20 cellular contexts compared by ENCODE assay signal in the genomic region with DNA sequence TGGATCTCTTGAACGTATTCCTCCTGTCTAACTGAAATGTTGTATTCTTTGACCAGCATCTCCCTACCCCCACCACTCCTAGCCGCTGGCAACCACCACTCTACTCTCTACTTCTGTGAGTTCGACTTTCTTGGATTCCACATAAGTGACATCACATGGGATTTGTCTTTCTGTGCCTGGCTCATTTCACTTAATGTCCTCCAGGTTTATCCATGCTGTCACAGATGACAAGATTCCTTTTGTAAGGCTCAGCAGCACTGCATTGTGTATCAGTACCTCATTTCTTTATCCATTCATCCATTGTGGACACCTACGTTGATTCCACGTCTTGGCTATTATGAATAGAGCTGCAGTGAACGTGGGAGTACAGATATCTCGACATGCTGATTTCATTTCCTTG.
"Had no signal": no experiment of that assay in that cellular context is flagged by ENCODE, and none has a peak within 500 bp of the region (broad histone marks: within the 10 kb centered on the region; RNA-seq: fewer than 3 reads in every experiment).

No MANE protein-coding gene starts in this region.

- H3K9me3 ChIP-seq: gastroesophageal sphincter, left lung, right atrium auricular region, upper lobe of left lung had no signal

- H3K4me3 Mint-ChIP-seq: activated CD4-positive, alpha-beta T cell treated with anti-CD3 and anti-CD28 coated beads, Interleukin-2, amount 10 ng/mL, durations not matched to agents 7 days and 5 days; activated naive CD8-positive, alpha-beta T cell treated with anti-CD3 and anti-CD28 coated beads, Interleukin-2, amount 10 ng/mL, durations not matched to agents 7 days and 5 days; naive thymus-derived CD4-positive, alpha-beta T cell had no signal

- H3K27me3 Mint-ChIP-seq: activated CD4-positive, alpha-beta T cell treated with anti-CD3 and anti-CD28 coated beads, Interleukin-2, amount 10 ng/mL, durations not matched to agents 7 days and 5 days; activated naive CD8-positive, alpha-beta T cell treated with anti-CD3 and anti-CD28 coated beads, Interleukin-2, amount 10 ng/mL, durations not matched to agents 7 days and 5 days; naive thymus-derived CD4-positive, alpha-beta T cell; progenitor cell of endocrine pancreas had no signal

- H3K27ac ChIP-seq: gastroesophageal sphincter, right atrium auricular region, skin epidermis had no signal

- H3K9me3 Mint-ChIP-seq: activated CD4-positive, alpha-beta T cell treated with anti-CD3 and anti-CD28 coated beads, Interleukin-2, amount 10 ng/mL, durations not matched to agents 7 days and 5 days; activated naive CD8-positive, alpha-beta T cell treated with anti-CD3 and anti-CD28 coated beads, Interleukin-2, amount 10 ng/mL, durations not matched to agents 7 days and 5 days; naive thymus-derived CD4-positive, alpha-beta T cell had no signal

- FAIRE-seq: bronchial epithelial cell, islet of Langerhans had no signal

- H3K27me3 ChIP-seq: gastroesophageal sphincter, left lung, right atrium auricular region, upper lobe of left lung had no signal

- H3K27ac Mint-ChIP-seq: activated CD4-positive, alpha-beta T cell treated with anti-CD3 and anti-CD28 coated beads, Interleukin-2, amount 10 ng/mL, durations not matched to agents 7 days and 5 days; activated naive CD8-positive, alpha-beta T cell treated with anti-CD3 and anti-CD28 coated beads, Interleukin-2, amount 10 ng/mL, durations not matched to agents 7 days and 5 days; progenitor cell of endocrine pancreas had no signal

- H3K4me3 ChIP-seq: gastroesophageal sphincter, left lung, right atrium auricular region, skin epidermis, upper lobe of left lung had no signal

- DNase-seq: activated CD4-positive, alpha-beta T cell treated with anti-CD3 and anti-CD28 coated beads, Interleukin-2, amount 10 ng/mL, durations not matched to agents 7 days and 5 days; activated CD8-positive, alpha-beta memory T cell treated with anti-CD3 and anti-CD28 coated beads, Interleukin-2, amount 50 U/mL, for 48 hours; activated gamma-delta T cell treated with Interleukin-2 at 50 U/mL for 16 hours; activated naive CD8-positive, alpha-beta T cell treated with anti-CD3 and anti-CD28 coated beads, Interleukin-2, amount 10 ng/mL, durations not matched to agents 7 days and 5 days; anterior cingulate cortex; left lung; mammary epithelial cell; naive thymus-derived CD4-positive, alpha-beta T cell; nucleus accumbens; stimulated activated CD4-positive, alpha-beta T cell treated with anti-CD3 and anti-CD28 coated beads, Interleukin-15, amount 100 ng/mL, for 24 hours; stimulated activated CD4-positive, alpha-beta T cell treated with anti-CD3 and anti-CD28 coated beads, Interleukin-4, amount 100 ng/mL, for 1 hour; stimulated activated naive CD4-positive, alpha-beta T cell treated with Interleukin-2 at 50 U/mL for 16 hours; substantia nigra had no signal
